ENCODE assay signal across 31 cellular contexts in the genomic region with DNA sequence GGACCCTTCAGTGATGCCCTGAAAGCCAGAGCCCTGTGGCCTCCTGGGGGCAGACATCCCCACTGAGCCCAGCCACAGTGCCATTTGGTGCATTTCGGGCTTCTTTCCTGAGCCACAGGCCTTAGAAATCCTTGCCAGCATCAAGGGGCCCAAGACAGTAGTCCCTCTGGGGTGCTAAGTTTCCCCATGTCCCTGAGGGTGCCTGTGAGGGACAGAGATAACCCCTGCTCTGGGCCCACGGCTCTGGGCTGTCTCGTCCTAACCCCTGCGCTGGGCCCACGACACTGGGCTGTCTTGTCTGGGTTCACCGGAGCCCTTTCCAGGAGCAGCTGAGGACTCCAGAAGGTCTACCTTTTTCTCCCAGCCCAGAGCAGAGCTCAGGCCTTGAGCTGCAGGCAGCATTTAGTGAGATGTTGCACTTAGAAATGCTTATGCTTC. TPM values are rescaled to one million over a fixed set of nuclear protein-coding genes. Genes with fewer than 3 reads are reported as not detected.
DNase-seq lines count a peak whose midpoint lies in the region; ATAC-seq, FAIRE-seq and TF ChIP-seq lines count a peak whose summit lies in the region.
"Had no signal": no experiment of that assay in that cellular context is flagged by ENCODE, and none has a peak within 500 bp of the region (broad histone marks: within the 10 kb centered on the region; RNA-seq: fewer than 3 reads in every experiment).

No MANE protein-coding gene starts in this region.

- no peak overlapping the region for H3K56ac ChIP-seq in H1 (replicated peaks; ENCODE audit: insufficient read length, low read depth, low read length)

- H3K4me3 Mint-ChIP-seq in osteocyte (ENCODE audit: unreplicated experiment), result no peak overlapping the region
- H3K4me3 Mint-ChIP-seq: activated naive CD4-positive, alpha-beta T cell treated with anti-CD3 and anti-CD28 coated beads, Interleukin-2, amount 50 U/mL, for 24 hours; T-helper 1 cell treated with Interleukin-12 subunit alpha and Interleukin-12 subunit beta and Interleukin-4 antibody, amounts not matched to agents 30 μg/mL and 1 μg/mL, for 36 hours had no signal

- H2BK15ac ChIP-seq in H1 (ENCODE audit: low read length), result no peak overlapping the region

- FAIRE-seq in HepG2 (lab: Jason Lieb, UNC) (no peak), H1 (lab: Jason Lieb, UNC) (no peak)
- FAIRE-seq: GM19239, TTC549 had no signal

- H3K4me2 ChIP-seq in HepG2 (ENCODE audit: low read depth, low read length), result no peak overlapping the region
- H3K4me2 ChIP-seq in H1 (ENCODE audit: insufficient read depth in 1 of 2, low read depth in 2 of 2, low read length in 2 of 2), result peak overlapping the region; percentile 35 to 37; a peak in 3 of 4 replicates
- H3K4me2 ChIP-seq: KMS-11 had no signal

- H3K4me1 ChIP-seq in right lobe of liver, result no peaks in the 10 kb centered on the region
- H3K4me1 ChIP-seq in HepG2 (ENCODE audit: insufficient read depth, low read length), result no peaks in the 10 kb centered on the region
- peaks cover 3 to 18% (median 14%) of the 10 kb centered on the region in 4 experiments for H3K4me1 ChIP-seq in H1 (replicated peaks in 1 of 4; ENCODE audit: control insufficient read depth in 3 of 4, insufficient read depth in 4 of 4, low read length in 3 of 4)
- H3K4me1 ChIP-seq: breast epithelium, foreskin keratinocyte, heart left ventricle, stomach, tibial nerve had no signal

- TF ChIP-seq POLR2A in right lobe of liver (IDR thresholded peaks at IDR 0.05), result no peak
- TF ChIP-seq POLR2A in HepG2 (IDR thresholded peaks at IDR 0.05; ENCODE audit: insufficient read depth in 1 of 2, low read depth in 2 of 2, low read length in 2 of 2), result no peak
- TF ChIP-seq POLR2A in H1 (IDR thresholded peaks at IDR 0.05; ENCODE audit: control extremely low read depth in 1 of 2, low read depth in 2 of 2, low read length in 2 of 2), result no peak

- BruUV-seq in HepG2 (replicated peaks; lab: Mats Ljungman, UMichigan), result no TSS peak

- no peak overlapping the region for H3K4me3 ChIP-seq in right lobe of liver
- no peak overlapping the region for H3K4me3 ChIP-seq in HepG2 (replicated peaks in 1 of 3; ENCODE audit: insufficient read depth in 1 of 3, low read depth in 2 of 3, low read length in 3 of 3)
- no peak overlapping the region for H3K4me3 ChIP-seq in H1 (ENCODE audit: extremely low read depth in 1 of 4, insufficient read depth in 2 of 4, low read depth in 3 of 4, low read length in 4 of 4)
- H3K4me3 ChIP-seq: breast epithelium, heart left ventricle, stomach, tibial nerve had no signal

- no peak overlapping the region for H2AK5ac ChIP-seq in H1 (ENCODE audit: low read depth, low read length)

- CTCF ChIA-PET in HepG2 (lab: Yijun Ruan, JAX; ENCODE audit: low intra/inter-chr PET ratio, low total read pairs), result no interaction called here
- CTCF ChIA-PET in H1 (lab: Charles Lee; ENCODE audit: partially characterized antibody), result interaction anchor here (0.8 to 2.9 kb wide), 10 partner anchors 10 to 117 kb away, joined by 3 to 18 read pairs (median 4); a partner anchor contains a TSS

- H3K14ac ChIP-seq in H1 (ENCODE audit: insufficient read length), result no peak overlapping the region

- no peak for TF ChIP-seq CTCF in right lobe of liver (IDR thresholded peaks at IDR 0.05)
- no peak for TF ChIP-seq CTCF in HepG2 (CRISPR knock-in tag; IDR thresholded peaks at IDR 0.05)
- TF ChIP-seq CTCF in H1 (IDR thresholded peaks at IDR 0.05; ENCODE audit: control extremely low read depth in 1 of 3, insufficient read depth in 1 of 3, low read depth in 1 of 3, low read length in 3 of 3), result no peak
- no peak for TF ChIP-seq CTCF in osteocyte (IDR thresholded peaks at IDR 0.05)

- no peaks in the 10 kb centered on the region for H3K36me3 Mint-ChIP-seq in osteocyte (ENCODE audit: unreplicated experiment)

- H4K8ac ChIP-seq in H1 (ENCODE audit: extremely low read depth, insufficient read depth, low read length), result peak overlapping the region; percentile 79

- H3K9me3 Mint-ChIP-seq in osteocyte (ENCODE audit: unreplicated experiment), result peaks cover 5% of the 10 kb centered on the region
- H3K9me3 Mint-ChIP-seq: activated naive CD4-positive, alpha-beta T cell treated with anti-CD3 and anti-CD28 coated beads, Interleukin-2, amount 50 U/mL, for 24 hours had no signal

- H4K20me1 ChIP-seq in HepG2 (ENCODE audit: insufficient read depth, low read length) (no peaks in the 10 kb centered on the region), H1 (replicated peaks in 1 of 2; ENCODE audit: control insufficient read depth in 1 of 2, insufficient read depth in 2 of 2, low read length in 2 of 2) (no peaks in the 10 kb centered on the region)

- H3K23me2 ChIP-seq in H1 (ENCODE audit: low read depth, low read length), result no peaks in the 10 kb centered on the region

- no peak overlapping the region for H3K23ac ChIP-seq in H1 (ENCODE audit: insufficient read length)

- no peak overlapping the region for H2BK5ac ChIP-seq in H1 (ENCODE audit: low read depth, low read length)

- H4K5ac ChIP-seq in H1 (ENCODE audit: insufficient read length, low read depth, low read length), result no peak overlapping the region

- H2BK12ac ChIP-seq in H1 (ENCODE audit: low read depth, low read length), result peak overlapping the region; percentile 87; the same call in 1 of the 2 replicates

- no peak overlapping the region for H2AFZ ChIP-seq in HepG2 (ENCODE audit: low read length)
- peak overlapping the region; percentile 77 for H2AFZ ChIP-seq in H1 (ENCODE audit: low read length)

- peaks cover 10% of the 10 kb centered on the region for H3K27me3 Mint-ChIP-seq in osteocyte (ENCODE audit: unreplicated experiment)
- H3K27me3 Mint-ChIP-seq: activated naive CD4-positive, alpha-beta T cell treated with anti-CD3 and anti-CD28 coated beads, Interleukin-2, amount 50 U/mL, for 24 hours had no signal

- POLR2A ChIA-PET in HepG2 (lab: Yijun Ruan, JAX), result no interaction called here
- POLR2A ChIA-PET in H1 (lab: Charles Lee; ENCODE audit: partially characterized antibody), result no interaction called here

- DNase-seq in right lobe of liver, result peak in 2 of 3 donors; percentile 11 to 27
- DNase-seq in HepG2 (ENCODE audit: low spot score), result no peak
- peak in 1 of 2 experiments; percentile 51 for DNase-seq in H1 (ENCODE audit: low read depth in 1 of 2, low spot score in 2 of 2)
- peak; percentile 69 for DNase-seq in osteocyte (ENCODE audit: extremely low spot score, unreplicated experiment)
- no peak for DNase-seq in KBM-7
- DNase-seq in SKM-1 treated with dmso at 0.1 percent for 144 hours (lab: John Stamatoyannopoulos, UW; ENCODE audit: unreplicated experiment), result no peak
- DNase-seq: activated CD4-positive, CD25-positive, alpha-beta regulatory T cell treated with anti-CD3 and anti-CD28 coated beads, Interleukin-2, amount 50 U/mL, for 72 hours; COR-L47; foreskin keratinocyte; GDM1; heart left ventricle; NCI-H1417 treated with DMSO at 0.1 percent for 48 hours; NCI-H2081; NCI-H226; NCI-H774; nucleus accumbens; RPMI8226 had no signal

- H3K27ac ChIP-seq in right lobe of liver (no peak overlapping the region), HepG2 (ENCODE audit: extremely low read length, insufficient read depth, low read length) (no peak overlapping the region), H1 (ENCODE audit: low read depth, low read length) (no peak overlapping the region)
- H3K27ac ChIP-seq: breast epithelium, foreskin keratinocyte, heart left ventricle, KMS-11, stomach, tibial nerve had no signal

- H3K9me3 ChIP-seq in right lobe of liver (no peaks in the 10 kb centered on the region), HepG2 (ENCODE audit: low read length) (no peaks in the 10 kb centered on the region), H1 (ENCODE audit: insufficient read depth in 2 of 2, low read depth in 1 of 2, low read length in 1 of 2) (no peaks in the 10 kb centered on the region)

- H3K18ac ChIP-seq in H1 (ENCODE audit: extremely low read depth, low read length), result no peak overlapping the region; the same call in 1 of the 2 replicates

- no peaks in the 10 kb centered on the region for H3K79me1 ChIP-seq in H1 (ENCODE audit: low read depth, low read length)

- in situ Hi-C loops in HepG2 (cut with HindIII; ENCODE audit: extremely low pct_ligation_motif_present, low pct_unique_long_range_greater_than_20kb), result no loop called here
- in situ Hi-C loops in KBM-7 (cut with MboI; ENCODE audit: low pct_unique_long_range_greater_than_20kb, low sequenced_read_pairs), result no loop called here

- H2BK20ac ChIP-seq in H1 (ENCODE audit: low read length), result peak overlapping the region; percentile 72; the same call in 1 of the 2 replicates

- no peak overlapping the region for H2BK120ac ChIP-seq in H1 (replicated peaks; ENCODE audit: low read depth, low read length)

- no peaks in the 10 kb centered on the region for H3K27me3 ChIP-seq in right lobe of liver
- H3K27me3 ChIP-seq in HepG2 (ENCODE audit: control insufficient read depth in 1 of 2, insufficient read depth in 2 of 2, low read length in 2 of 2), result peaks cover 3 to 51% of the 10 kb centered on the region in 2 experiments; a peak in 3 of 5 replicates
- H3K27me3 ChIP-seq in H1 (replicated peaks in 1 of 4; ENCODE audit: control insufficient read depth in 3 of 4, extremely low read depth in 1 of 4, insufficient read depth in 3 of 4, low read length in 3 of 4), result no peaks in the 10 kb centered on the region
- H3K27me3 ChIP-seq: breast epithelium, heart left ventricle, stomach, tibial nerve had no signal

- TF ChIP-seq RAD21 in HepG2 (CRISPR knock-in tag; IDR thresholded peaks at IDR 0.05), result no peak
- no peak for TF ChIP-seq RAD21 in H1 (IDR thresholded peaks at IDR 0.05 in 1 of 2, conservative IDR thresholded peaks at IDR 0.05 in 1 of 2; ENCODE audit: low read depth in 2 of 2, low read length in 2 of 2)

- H3K9ac ChIP-seq in HepG2 (ENCODE audit: insufficient read depth, low read depth, low read length), result no peak overlapping the region
- peak overlapping the region in 2 of 4 experiments; percentile 20 to 38; a peak in 1 of 7 replicates for H3K9ac ChIP-seq in H1 (replicated peaks in 1 of 4; ENCODE audit: extremely low read depth in 1 of 4, low read depth in 3 of 4, low read length in 3 of 4)
- H3K9ac ChIP-seq: KMS-11 had no signal

- no peak overlapping the region for H3K27ac Mint-ChIP-seq in osteocyte (ENCODE audit: unreplicated experiment)
- H3K27ac Mint-ChIP-seq: activated naive CD4-positive, alpha-beta T cell treated with anti-CD3 and anti-CD28 coated beads, Interleukin-2, amount 50 U/mL, for 24 hours; T-helper 1 cell treated with Interleukin-12 subunit alpha and Interleukin-12 subunit beta and Interleukin-4 antibody, amounts not matched to agents 30 μg/mL and 1 μg/mL, for 36 hours had no signal

- no peaks in the 10 kb centered on the region for H3K4me1 Mint-ChIP-seq in osteocyte (ENCODE audit: unreplicated experiment)
- H3K4me1 Mint-ChIP-seq: activated naive CD4-positive, alpha-beta T cell treated with anti-CD3 and anti-CD28 coated beads, Interleukin-2, amount 50 U/mL, for 24 hours had no signal

- peak overlapping the region; percentile 42 for H4K91ac ChIP-seq in H1 (replicated peaks; ENCODE audit: insufficient read length, low read length)

- no peak for ATAC-seq in right lobe of liver
- ATAC-seq in HepG2, result no peak
- no peak for ATAC-seq in HG02852 (IDR thresholded peaks at IDR 0.05; ENCODE audit: unreplicated experiment)
- ATAC-seq: esophagus mucosa, foreskin keratinocyte, HCT116, heart left ventricle had no signal

- no CpG with 5 or more reads among the region's 6 CpGs for WGBS in right lobe of liver (ENCODE audit: insufficient coverage, low coverage, low lambda C conversion rate, missing lambda C conversion rate)
- 53% methylated on average over 3 of the region's 6 CpGs for WGBS in HepG2 (ENCODE audit: low lambda C conversion rate)
- 86% methylated on average over 6 of the region's 6 CpGs; no CpG with 5 or more reads in 1 of the 2 experiments for WGBS in H1 (ENCODE audit: extremely low coverage in 1 of 2, insufficient coverage in 1 of 2, insufficient read length in 1 of 2, insufficient replicate concordance in 2 of 2, low coverage in 1 of 2, low lambda C conversion rate in 2 of 2, missing lambda C conversion rate in 1 of 2), 2 experiments

- H3K79me2 ChIP-seq in HepG2 (ENCODE audit: insufficient read depth, low read length), result no peaks in the 10 kb centered on the region
- no peaks in the 10 kb centered on the region for H3K79me2 ChIP-seq in H1 (ENCODE audit: control insufficient read depth in 1 of 2, insufficient read depth in 2 of 2, low read length in 2 of 2)

- TF ChIP-seq EP300 in HepG2 (IDR thresholded peaks at IDR 0.05; ENCODE audit: low read depth in 2 of 2, low read length in 2 of 2) (no peak), HepG2 (CRISPR knock-in tag; IDR thresholded peaks at IDR 0.05; ENCODE audit: borderline replicate concordance) (no peak), H1 (IDR thresholded peaks at IDR 0.05; ENCODE audit: borderline replicate concordance in 1 of 2, low read depth in 2 of 2, low read length in 2 of 2) (no peak)

- intact Hi-C loops in right lobe of liver (cut with DNase I), result loop anchor here in 1 of 2 donors (10.0 kb wide), 1 partner anchor 99 kb away; a partner anchor contains a TSS
- intact Hi-C loops in HepG2 (cut with micrococcal nuclease; ENCODE audit: unreplicated experiment), result no loop called here

- H3K4ac ChIP-seq in H1 (replicated peaks; ENCODE audit: insufficient read length, low read depth, low read length), result no peak overlapping the region

- H3K36me3 ChIP-seq in right lobe of liver (no peaks in the 10 kb centered on the region), HepG2 (replicated peaks in 1 of 2; ENCODE audit: control insufficient read depth in 1 of 2, insufficient read depth in 2 of 2, low read length in 2 of 2) (no peaks in the 10 kb centered on the region), H1 (ENCODE audit: control insufficient read depth in 2 of 4, insufficient read depth in 4 of 4, low read length in 3 of 4) (no peaks in the 10 kb centered on the region)
- H3K36me3 ChIP-seq: breast epithelium, heart left ventricle, stomach, tibial nerve had no signal

RNA-seq across cellular contexts. Expression of a gene that starts 45.1 kb away (rescaled TPM):
- total RNA-seq in right lobe of liver (1 to 10 TPM; 3.4 to 8.9 (median 5.9) TPM), HepG2 (2016; rRNA removed; fragmentation: Illumina TruSeq; extraction: Trizol) (not detected in 2 replicates), osteocyte (not detected in 2 replicates)
- not detected in 2 replicates for total RNA-seq in HepG2 (2016; cell fraction: cytosol; rRNA removed; fragmentation: Illumina TruSeq; extraction: Trizol; ENCODE audit: low read depth)
- not detected in 2 replicates for total RNA-seq in HepG2 (2016; cell fraction: insoluble cytoplasmic fraction; rRNA removed; fragmentation: Illumina TruSeq; extraction: Trizol)
- total RNA-seq in HepG2 (2016; cell fraction: membrane; rRNA removed; fragmentation: Illumina TruSeq; extraction: Trizol), result not detected in 2 replicates
- total RNA-seq in HepG2 (2016; cell fraction: nucleus; rRNA removed; fragmentation: Illumina TruSeq; extraction: Trizol), result not detected in 2 replicates
- polyA plus RNA-seq in HepG2 (2011; rRNA removed) (0.17 TPM in 1 of 2 replicates, not detected in the other), H1 (2011; rRNA removed) (4.7 and 6.0 TPM in 2 replicates)
- polyA plus RNA-seq in HepG2 (2011; cell fraction: cytosol; rRNA removed), result 0.01 and 0.04 TPM in 2 replicates
- polyA plus RNA-seq in HepG2 (2011; cell fraction: nucleus; rRNA removed), result 0.09 and 0.10 TPM in 2 replicates
- 0.08 and 0.20 TPM in 2 replicates for polyA plus RNA-seq in HepG2 (2012)
- not detected in 2 replicates for polyA plus RNA-seq in HepG2 (2016; cell fraction: cytosol; fragmentation: Illumina TruSeq; extraction: Trizol; ENCODE audit: low read depth)
- polyA plus RNA-seq in HepG2 (2016; cell fraction: insoluble cytoplasmic fraction; fragmentation: Illumina TruSeq; extraction: Trizol; ENCODE audit: low read depth), result not detected in 2 replicates
- not detected in 2 replicates for polyA plus RNA-seq in HepG2 (2016; cell fraction: membrane; fragmentation: Illumina TruSeq; extraction: Trizol; ENCODE audit: low read depth)
- polyA plus RNA-seq in HepG2 (2016; cell fraction: nucleus; fragmentation: Illumina TruSeq; extraction: Trizol; ENCODE audit: insufficient read depth, low read depth), result not detected in 2 replicates
- 0.44 TPM in 1 of 2 replicates, not detected in the other for polyA minus RNA-seq in HepG2 (2011; rRNA and poly(A)+ RNA removed; ENCODE audit: low replicate concordance)
- not detected in 2 replicates for polyA minus RNA-seq in HepG2 (2011; cell fraction: cytosol; rRNA and poly(A)+ RNA removed)
- 0.25 and 0.39 TPM in 2 replicates for polyA minus RNA-seq in HepG2 (2011; cell fraction: nucleus; rRNA and poly(A)+ RNA removed)
- 14.3 and 15.3 TPM in 2 replicates for total RNA-seq in H1 (2021; fragmentation: NEBNext Ultra II Directional; extraction: Animal tissue kit (Norgen Biotek cat#: 25700))
- polyA plus RNA-seq in H1 (2011; cell fraction: cytosol; rRNA removed), result 6.1 TPM
- polyA plus RNA-seq in H1 (2011; cell fraction: nucleus; rRNA removed), result 8.1 TPM
- 6.0 to 11.3 TPM (median 8.8 TPM) in 4 replicates for polyA plus RNA-seq in H1 (2012, experiment 1 of 2)
- polyA plus RNA-seq in H1 (2012, experiment 2 of 2), result 4.3 TPM
- 9.0 TPM for polyA plus RNA-seq in H1 (2013, experiment 1 of 2)
- polyA plus RNA-seq in H1 (2013, experiment 2 of 2), result 9.6 TPM
- 9.0 and 9.7 TPM in 2 replicates for polyA minus RNA-seq in H1 (2011; rRNA and poly(A)+ RNA removed)
- polyA minus RNA-seq in H1 (2011; cell fraction: cytosol; rRNA and poly(A)+ RNA removed), result 6.8 TPM
- polyA minus RNA-seq in H1 (2011; cell fraction: nucleus; rRNA and poly(A)+ RNA removed), result 7.9 TPM
- total RNA-seq: activated CD8-positive, alpha-beta memory T cell treated with anti-CD3 and anti-CD28 coated beads for 36 hours; foreskin keratinocyte; myocyte had no signal
- polyA plus RNA-seq: BJ, foreskin keratinocyte had no signal

Comparison
In these comparisons a context has a peak if more than half of its experiments do, and no peak if none do; other contexts are left out.
1. DNase-seq: peak in right lobe of liver (2 of 3) and osteocyte (single experiment); none in HepG2 (single experiment), KBM-7 (single experiment) and SKM-1 treated with dmso at 0.1 percent for 144 hours (single experiment).